ENCODE assay signal across 3 cellular contexts in genomic region chr17:38598536-38598935, GRCh38.
TF ChIP-seq lines count a peak whose summit lies in the region.

No MANE protein-coding gene starts in this region.

TF ChIP-seq in HEK293, 187 proteins besides CTCF, POLR2A, EP300 and RAD21 (continued from another document and continues in another):
- TF ChIP-seq, protein P1, sequence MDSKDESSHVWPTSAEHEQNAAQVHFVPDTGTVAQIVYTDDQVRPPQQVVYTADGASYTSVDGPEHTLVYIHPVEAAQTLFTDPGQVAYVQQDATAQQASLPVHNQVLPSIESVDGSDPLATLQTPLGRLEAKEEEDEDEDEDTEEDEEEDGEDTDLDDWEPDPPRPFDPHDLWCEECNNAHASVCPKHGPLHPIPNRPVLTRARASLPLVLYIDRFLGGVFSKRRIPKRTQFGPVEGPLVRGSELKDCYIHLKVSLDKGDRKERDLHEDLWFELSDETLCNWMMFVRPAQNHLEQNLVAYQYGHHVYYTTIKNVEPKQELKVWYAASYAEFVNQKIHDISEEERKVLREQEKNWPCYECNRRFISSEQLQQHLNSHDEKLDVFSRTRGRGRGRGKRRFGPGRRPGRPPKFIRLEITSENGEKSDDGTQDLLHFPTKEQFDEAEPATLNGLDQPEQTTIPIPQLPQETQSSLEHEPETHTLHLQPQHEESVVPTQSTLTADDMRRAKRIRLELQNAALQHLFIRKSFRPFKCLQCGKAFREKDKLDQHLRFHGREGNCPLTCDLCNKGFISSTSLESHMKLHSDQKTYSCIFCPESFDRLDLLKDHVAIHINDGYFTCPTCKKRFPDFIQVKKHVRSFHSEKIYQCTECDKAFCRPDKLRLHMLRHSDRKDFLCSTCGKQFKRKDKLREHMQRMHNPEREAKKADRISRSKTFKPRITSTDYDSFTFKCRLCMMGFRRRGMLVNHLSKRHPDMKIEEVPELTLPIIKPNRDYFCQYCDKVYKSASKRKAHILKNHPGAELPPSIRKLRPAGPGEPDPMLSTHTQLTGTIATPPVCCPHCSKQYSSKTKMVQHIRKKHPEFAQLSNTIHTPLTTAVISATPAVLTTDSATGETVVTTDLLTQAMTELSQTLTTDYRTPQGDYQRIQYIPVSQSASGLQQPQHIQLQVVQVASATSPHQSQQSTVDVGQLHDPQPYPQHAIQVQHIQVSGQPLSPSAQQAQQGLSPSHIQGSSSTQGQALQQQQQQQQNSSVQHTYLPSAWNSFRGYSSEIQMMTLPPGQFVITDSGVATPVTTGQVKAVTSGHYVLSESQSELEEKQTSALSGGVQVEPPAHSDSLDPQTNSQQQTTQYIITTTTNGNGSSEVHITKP (tag by site-specific recombination; IDR thresholded peaks at IDR 0.05) = peak; percentile 76
- no peak for TF ChIP-seq ZNF776 (tag by site-specific recombination; IDR thresholded peaks at IDR 0.05; ENCODE audit: borderline replicate concordance)
- TF ChIP-seq ZSCAN4 (tag by site-specific recombination; IDR thresholded peaks at IDR 0.05) = no peak
- TF ChIP-seq ZNF580 (tag by site-specific recombination; IDR thresholded peaks at IDR 0.05) = peak; percentile 56; the same call in 1 of the 2 replicates
- peak; percentile 87 for TF ChIP-seq KLF8 (tag by site-specific recombination; IDR thresholded peaks at IDR 0.05)
- TF ChIP-seq, protein P2, sequence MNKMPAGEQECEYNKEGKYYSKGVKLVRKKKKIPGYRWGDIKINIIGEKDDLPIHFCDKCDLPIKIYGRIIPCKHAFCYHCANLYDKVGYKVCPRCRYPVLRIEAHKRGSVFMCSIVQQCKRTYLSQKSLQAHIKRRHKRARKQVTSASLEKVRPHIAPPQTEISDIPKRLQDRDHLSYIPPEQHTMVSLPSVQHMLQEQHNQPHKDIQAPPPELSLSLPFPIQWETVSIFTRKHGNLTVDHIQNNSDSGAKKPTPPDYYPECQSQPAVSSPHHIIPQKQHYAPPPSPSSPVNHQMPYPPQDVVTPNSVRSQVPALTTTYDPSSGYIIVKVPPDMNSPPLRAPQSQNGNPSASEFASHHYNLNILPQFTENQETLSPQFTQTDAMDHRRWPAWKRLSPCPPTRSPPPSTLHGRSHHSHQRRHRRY (tag by site-specific recombination; IDR thresholded peaks at IDR 0.05) = no peak
- TF ChIP-seq GLIS1 (tag by site-specific recombination; IDR thresholded peaks at IDR 0.05) = peak; percentile 83
- no peak for TF ChIP-seq BCL11B (tag by site-specific recombination; IDR thresholded peaks at IDR 0.05; ENCODE audit: low read depth)
- TF ChIP-seq ZNF350 (tag by site-specific recombination; IDR thresholded peaks at IDR 0.05) = no peak
- TF ChIP-seq ZNF658 (tag by site-specific recombination; IDR thresholded peaks at IDR 0.05) = no peak
- no peak for TF ChIP-seq ZNF114 (tag by site-specific recombination; IDR thresholded peaks at IDR 0.05)
- TF ChIP-seq ZNF211 (tag by site-specific recombination; IDR thresholded peaks at IDR 0.05; ENCODE audit: low read depth) = no peak
- peak; percentile 48 for TF ChIP-seq SP2 (tag by site-specific recombination; IDR thresholded peaks at IDR 0.05)
- TF ChIP-seq KLF1 (tag by site-specific recombination; IDR thresholded peaks at IDR 0.05) = peak; percentile 55
- no peak for TF ChIP-seq ZNF133 (tag by site-specific recombination; IDR thresholded peaks at IDR 0.05)

TF ChIP-seq in K562, 482 proteins besides CTCF, POLR2A, EP300 and RAD21 (continued from another document and continues in another):
- TF ChIP-seq, protein P3, sequence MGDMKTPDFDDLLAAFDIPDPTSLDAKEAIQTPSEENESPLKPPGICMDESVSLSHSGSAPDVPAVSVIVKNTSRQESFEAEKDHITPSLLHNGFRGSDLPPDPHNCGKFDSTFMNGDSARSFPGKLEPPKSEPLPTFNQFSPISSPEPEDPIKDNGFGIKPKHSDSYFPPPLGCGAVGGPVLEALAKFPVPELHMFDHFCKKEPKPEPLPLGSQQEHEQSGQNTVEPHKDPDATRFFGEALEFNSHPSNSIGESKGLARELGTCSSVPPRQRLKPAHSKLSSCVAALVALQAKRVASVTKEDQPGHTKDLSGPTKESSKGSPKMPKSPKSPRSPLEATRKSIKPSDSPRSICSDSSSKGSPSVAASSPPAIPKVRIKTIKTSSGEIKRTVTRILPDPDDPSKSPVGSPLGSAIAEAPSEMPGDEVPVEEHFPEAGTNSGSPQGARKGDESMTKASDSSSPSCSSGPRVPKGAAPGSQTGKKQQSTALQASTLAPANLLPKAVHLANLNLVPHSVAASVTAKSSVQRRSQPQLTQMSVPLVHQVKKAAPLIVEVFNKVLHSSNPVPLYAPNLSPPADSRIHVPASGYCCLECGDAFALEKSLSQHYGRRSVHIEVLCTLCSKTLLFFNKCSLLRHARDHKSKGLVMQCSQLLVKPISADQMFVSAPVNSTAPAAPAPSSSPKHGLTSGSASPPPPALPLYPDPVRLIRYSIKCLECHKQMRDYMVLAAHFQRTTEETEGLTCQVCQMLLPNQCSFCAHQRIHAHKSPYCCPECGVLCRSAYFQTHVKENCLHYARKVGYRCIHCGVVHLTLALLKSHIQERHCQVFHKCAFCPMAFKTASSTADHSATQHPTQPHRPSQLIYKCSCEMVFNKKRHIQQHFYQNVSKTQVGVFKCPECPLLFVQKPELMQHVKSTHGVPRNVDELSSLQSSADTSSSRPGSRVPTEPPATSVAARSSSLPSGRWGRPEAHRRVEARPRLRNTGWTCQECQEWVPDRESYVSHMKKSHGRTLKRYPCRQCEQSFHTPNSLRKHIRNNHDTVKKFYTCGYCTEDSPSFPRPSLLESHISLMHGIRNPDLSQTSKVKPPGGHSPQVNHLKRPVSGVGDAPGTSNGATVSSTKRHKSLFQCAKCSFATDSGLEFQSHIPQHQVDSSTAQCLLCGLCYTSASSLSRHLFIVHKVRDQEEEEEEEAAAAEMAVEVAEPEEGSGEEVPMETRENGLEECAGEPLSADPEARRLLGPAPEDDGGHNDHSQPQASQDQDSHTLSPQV (IDR thresholded peaks at IDR 0.05) = no peak
- TF ChIP-seq RFX5 (IDR thresholded peaks at IDR 0.05; ENCODE audit: low read depth, low read length) = peak; percentile 76
- TF ChIP-seq EHMT2 (IDR thresholded peaks at IDR 0.05) = no peak
- peak; percentile 51; the same call in 1 of the 2 replicates for TF ChIP-seq BHLHE40 (IDR thresholded peaks at IDR 0.05; ENCODE audit: low read length)
- no peak for TF ChIP-seq FOXA3 (CRISPR knock-in tag; conservative IDR thresholded peaks at IDR 0.05 in 1 of 2, IDR thresholded peaks at IDR 0.05 in 1 of 2)
- TF ChIP-seq TBP (optimal IDR thresholded peaks at IDR 0.05; ENCODE audit: low read depth, low read length) = peak; percentile 58

TF ChIP-seq in HepG2, 621 proteins besides CTCF, POLR2A, EP300 and RAD21 (continued from another document and continues in another):
- TF ChIP-seq, protein P4, sequence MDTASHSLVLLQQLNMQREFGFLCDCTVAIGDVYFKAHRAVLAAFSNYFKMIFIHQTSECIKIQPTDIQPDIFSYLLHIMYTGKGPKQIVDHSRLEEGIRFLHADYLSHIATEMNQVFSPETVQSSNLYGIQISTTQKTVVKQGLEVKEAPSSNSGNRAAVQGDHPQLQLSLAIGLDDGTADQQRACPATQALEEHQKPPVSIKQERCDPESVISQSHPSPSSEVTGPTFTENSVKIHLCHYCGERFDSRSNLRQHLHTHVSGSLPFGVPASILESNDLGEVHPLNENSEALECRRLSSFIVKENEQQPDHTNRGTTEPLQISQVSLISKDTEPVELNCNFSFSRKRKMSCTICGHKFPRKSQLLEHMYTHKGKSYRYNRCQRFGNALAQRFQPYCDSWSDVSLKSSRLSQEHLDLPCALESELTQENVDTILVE (CRISPR knock-in tag; IDR thresholded peaks at IDR 0.05) = no peak
- peak; percentile 26; the same call in 1 of the 2 replicates for TF ChIP-seq TBX3 (IDR thresholded peaks at IDR 0.05; ENCODE audit: borderline replicate concordance)
- TF ChIP-seq RBM22 (optimal IDR thresholded peaks at IDR 0.05; ENCODE audit: low read length) = peak; percentile 77
- no peak for TF ChIP-seq ARNTL (CRISPR knock-in tag; IDR thresholded peaks at IDR 0.05)
- TF ChIP-seq HCFC1 (IDR thresholded peaks at IDR 0.05; ENCODE audit: low read depth, low read length) = no peak
- peak; percentile 39; the same call in 1 of the 2 replicates for TF ChIP-seq HOXA3 (CRISPR knock-in tag; IDR thresholded peaks at IDR 0.05)
- 0 out of 2 replicates have a peak, but pooled peaks have one; percentile 35 for TF ChIP-seq KDM3A (CRISPR knock-in tag; IDR thresholded peaks at IDR 0.05; ENCODE audit: low read depth)
- no peak for TF ChIP-seq ELK4 (CRISPR knock-in tag; IDR thresholded peaks at IDR 0.05; ENCODE audit: borderline replicate concordance)
- TF ChIP-seq, protein P5, sequence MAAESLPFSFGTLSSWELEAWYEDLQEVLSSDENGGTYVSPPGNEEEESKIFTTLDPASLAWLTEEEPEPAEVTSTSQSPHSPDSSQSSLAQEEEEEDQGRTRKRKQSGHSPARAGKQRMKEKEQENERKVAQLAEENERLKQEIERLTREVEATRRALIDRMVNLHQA (CRISPR knock-in tag; IDR thresholded peaks at IDR 0.05) = no peak
- TF ChIP-seq TEAD2 (CRISPR knock-in tag; IDR thresholded peaks at IDR 0.05) = no peak
- TF ChIP-seq ZNF740 (CRISPR knock-in tag; IDR thresholded peaks at IDR 0.05) = peak; percentile 93
- no peak for TF ChIP-seq HES4 (CRISPR knock-in tag; IDR thresholded peaks at IDR 0.05; ENCODE audit: borderline replicate concordance)
- 0 out of 2 replicates have a peak, but pooled peaks have one; percentile 37 for TF ChIP-seq CBFB (CRISPR knock-in tag; IDR thresholded peaks at IDR 0.05)
- TF ChIP-seq MAFG (CRISPR knock-in tag; IDR thresholded peaks at IDR 0.05) = no peak
- TF ChIP-seq, protein P6, sequence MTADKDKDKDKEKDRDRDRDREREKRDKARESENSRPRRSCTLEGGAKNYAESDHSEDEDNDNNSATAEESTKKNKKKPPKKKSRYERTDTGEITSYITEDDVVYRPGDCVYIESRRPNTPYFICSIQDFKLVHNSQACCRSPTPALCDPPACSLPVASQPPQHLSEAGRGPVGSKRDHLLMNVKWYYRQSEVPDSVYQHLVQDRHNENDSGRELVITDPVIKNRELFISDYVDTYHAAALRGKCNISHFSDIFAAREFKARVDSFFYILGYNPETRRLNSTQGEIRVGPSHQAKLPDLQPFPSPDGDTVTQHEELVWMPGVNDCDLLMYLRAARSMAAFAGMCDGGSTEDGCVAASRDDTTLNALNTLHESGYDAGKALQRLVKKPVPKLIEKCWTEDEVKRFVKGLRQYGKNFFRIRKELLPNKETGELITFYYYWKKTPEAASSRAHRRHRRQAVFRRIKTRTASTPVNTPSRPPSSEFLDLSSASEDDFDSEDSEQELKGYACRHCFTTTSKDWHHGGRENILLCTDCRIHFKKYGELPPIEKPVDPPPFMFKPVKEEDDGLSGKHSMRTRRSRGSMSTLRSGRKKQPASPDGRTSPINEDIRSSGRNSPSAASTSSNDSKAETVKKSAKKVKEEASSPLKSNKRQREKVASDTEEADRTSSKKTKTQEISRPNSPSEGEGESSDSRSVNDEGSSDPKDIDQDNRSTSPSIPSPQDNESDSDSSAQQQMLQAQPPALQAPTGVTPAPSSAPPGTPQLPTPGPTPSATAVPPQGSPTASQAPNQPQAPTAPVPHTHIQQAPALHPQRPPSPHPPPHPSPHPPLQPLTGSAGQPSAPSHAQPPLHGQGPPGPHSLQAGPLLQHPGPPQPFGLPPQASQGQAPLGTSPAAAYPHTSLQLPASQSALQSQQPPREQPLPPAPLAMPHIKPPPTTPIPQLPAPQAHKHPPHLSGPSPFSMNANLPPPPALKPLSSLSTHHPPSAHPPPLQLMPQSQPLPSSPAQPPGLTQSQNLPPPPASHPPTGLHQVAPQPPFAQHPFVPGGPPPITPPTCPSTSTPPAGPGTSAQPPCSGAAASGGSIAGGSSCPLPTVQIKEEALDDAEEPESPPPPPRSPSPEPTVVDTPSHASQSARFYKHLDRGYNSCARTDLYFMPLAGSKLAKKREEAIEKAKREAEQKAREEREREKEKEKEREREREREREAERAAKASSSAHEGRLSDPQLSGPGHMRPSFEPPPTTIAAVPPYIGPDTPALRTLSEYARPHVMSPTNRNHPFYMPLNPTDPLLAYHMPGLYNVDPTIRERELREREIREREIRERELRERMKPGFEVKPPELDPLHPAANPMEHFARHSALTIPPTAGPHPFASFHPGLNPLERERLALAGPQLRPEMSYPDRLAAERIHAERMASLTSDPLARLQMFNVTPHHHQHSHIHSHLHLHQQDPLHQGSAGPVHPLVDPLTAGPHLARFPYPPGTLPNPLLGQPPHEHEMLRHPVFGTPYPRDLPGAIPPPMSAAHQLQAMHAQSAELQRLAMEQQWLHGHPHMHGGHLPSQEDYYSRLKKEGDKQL (CRISPR knock-in tag; IDR thresholded peaks at IDR 0.05; ENCODE audit: low read depth) = no peak
- no peak for TF ChIP-seq POGZ (CRISPR knock-in tag; IDR thresholded peaks at IDR 0.05)
- TF ChIP-seq FOXP1 (IDR thresholded peaks at IDR 0.05) = no peak
- peak; percentile 22; the same call in 1 of the 2 replicates for TF ChIP-seq FOXP1 (CRISPR knock-in tag; IDR thresholded peaks at IDR 0.05)
- TF ChIP-seq SOX13 (IDR thresholded peaks at IDR 0.05) = no peak
- no peak for TF ChIP-seq SOX13 (CRISPR knock-in tag; conservative IDR thresholded peaks at IDR 0.05 in 1 of 2, IDR thresholded peaks at IDR 0.05 in 1 of 2)
- TF ChIP-seq PHF5A (CRISPR knock-in tag; IDR thresholded peaks at IDR 0.05; ENCODE audit: low read depth, unreplicated experiment) = no peak
- peak; percentile 80 for TF ChIP-seq ZNF326 (CRISPR knock-in tag; IDR thresholded peaks at IDR 0.05; ENCODE audit: borderline replicate concordance)
- TF ChIP-seq NFYB (CRISPR knock-in tag; IDR thresholded peaks at IDR 0.05) = peak; percentile 46
- TF ChIP-seq MZF1 (CRISPR knock-in tag; IDR thresholded peaks at IDR 0.05; ENCODE audit: borderline replicate concordance) = no peak
- no peak; the same call in 1 of the 2 replicates for TF ChIP-seq MIER3 (CRISPR knock-in tag; IDR thresholded peaks at IDR 0.05; ENCODE audit: borderline replicate concordance)
- TF ChIP-seq POGK (CRISPR knock-in tag; conservative IDR thresholded peaks at IDR 0.05) = no peak
- no peak for TF ChIP-seq TOPORS (CRISPR knock-in tag; IDR thresholded peaks at IDR 0.05)
- TF ChIP-seq TEAD3 (CRISPR knock-in tag; optimal IDR thresholded peaks at IDR 0.05; ENCODE audit: borderline replicate concordance) = peak; percentile 92
- TF ChIP-seq RBM39 (IDR thresholded peaks at IDR 0.05; ENCODE audit: low read depth, low read length, poor library complexity, severe bottlenecking) = peak; percentile 37
